1 cellular context compared by ENCODE assay signal in genomic region chr2:180655842-180656454, GRCh38.
TF ChIP-seq lines count a peak whose summit lies in the region.

No MANE protein-coding gene starts in this region.

TF ChIP-seq in GM23338, 12 proteins besides CTCF, POLR2A, EP300 and RAD21 (continued from another document):
- TF ChIP-seq ETS1 (IDR thresholded peaks at IDR 0.05) (no peak), ZNF331 (CRISPR knock-in tag; IDR thresholded peaks at IDR 0.05; ENCODE audit: low read depth) (no peak), ZNF462 (CRISPR knock-in tag; IDR thresholded peaks at IDR 0.05) (no peak), POLR2AphosphoS5 (IDR thresholded peaks at IDR 0.05; ENCODE audit: low read depth) (no peak)
